15 cellular contexts compared by ENCODE assay signal in the genomic region with DNA sequence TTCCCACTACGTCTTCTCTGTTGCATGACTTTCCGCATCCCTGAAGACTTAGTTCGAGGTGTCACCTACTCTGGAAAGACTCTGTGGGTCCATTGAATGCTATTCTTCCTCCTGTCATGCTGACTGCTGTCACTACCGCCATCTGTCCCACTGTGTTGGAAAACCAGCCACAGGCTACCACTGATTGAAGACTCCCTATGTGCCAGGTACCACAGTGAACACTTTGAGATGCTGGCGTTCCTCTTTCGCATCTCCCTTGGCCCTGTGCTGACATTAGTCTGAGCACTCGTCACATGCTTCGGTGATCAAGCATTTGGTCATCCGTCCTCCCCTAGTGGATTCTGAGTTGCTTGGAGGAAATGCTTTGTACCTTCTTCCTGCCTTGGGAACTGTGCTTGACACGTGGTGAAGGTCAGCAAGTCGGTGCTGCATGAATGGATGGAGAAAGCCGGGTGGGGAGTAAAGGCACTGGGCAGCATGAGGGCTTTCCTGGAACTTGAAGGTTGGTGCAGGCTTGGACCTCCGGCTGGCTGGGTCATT.
"Had no signal": no experiment of that assay in that cellular context is flagged by ENCODE, and none has a peak within 500 bp of the region (broad histone marks: within the 10 kb centered on the region; RNA-seq: fewer than 3 reads in every experiment).

No MANE protein-coding gene starts in this region.

- H3K4me3 Mint-ChIP-seq: activated CD4-positive, alpha-beta memory T cell treated with anti-CD3 and anti-CD28 coated beads for 36 hours; activated naive CD8-positive, alpha-beta T cell treated with anti-CD3 and anti-CD28 coated beads, Interleukin-2, amount 10 ng/mL, durations not matched to agents 7 days and 5 days; activated T-cell treated with anti-CD3 and anti-CD28 coated beads, Interleukin-2, amount 50 U/mL, for 4 hours had no signal

- H3K27ac Mint-ChIP-seq: activated CD4-positive, alpha-beta memory T cell treated with anti-CD3 and anti-CD28 coated beads for 36 hours; activated naive CD8-positive, alpha-beta T cell treated with anti-CD3 and anti-CD28 coated beads, Interleukin-2, amount 10 ng/mL, durations not matched to agents 7 days and 5 days had no signal

- H3K27me3 Mint-ChIP-seq: activated CD4-positive, alpha-beta memory T cell treated with anti-CD3 and anti-CD28 coated beads for 36 hours; activated naive CD8-positive, alpha-beta T cell treated with anti-CD3 and anti-CD28 coated beads, Interleukin-2, amount 10 ng/mL, durations not matched to agents 7 days and 5 days; naive B cell had no signal

- H3K4me1 Mint-ChIP-seq: activated naive CD8-positive, alpha-beta T cell treated with anti-CD3 and anti-CD28 coated beads, Interleukin-2, amount 10 ng/mL, durations not matched to agents 7 days and 5 days had no signal

- H3K36me3 Mint-ChIP-seq: activated naive CD8-positive, alpha-beta T cell treated with anti-CD3 and anti-CD28 coated beads, Interleukin-2, amount 10 ng/mL, durations not matched to agents 7 days and 5 days had no signal

- H3K27ac ChIP-seq: neutrophil, tibial artery, vagina had no signal

- H3K36me3 ChIP-seq: neutrophil, tibial artery, vagina had no signal

- FAIRE-seq: bronchial epithelial cell, frontal cortex, small intestine had no signal

- H3K4me1 ChIP-seq: vagina had no signal

- H3K9me3 ChIP-seq: neutrophil, tibial artery, vagina had no signal

- H3K9me3 Mint-ChIP-seq: activated CD4-positive, alpha-beta memory T cell treated with anti-CD3 and anti-CD28 coated beads for 36 hours; activated naive CD8-positive, alpha-beta T cell treated with anti-CD3 and anti-CD28 coated beads, Interleukin-2, amount 10 ng/mL, durations not matched to agents 7 days and 5 days; activated T-cell treated with anti-CD3 and anti-CD28 coated beads, Interleukin-2, amount 50 U/mL, for 4 hours; naive B cell had no signal

- H3K4me3 ChIP-seq: lung, tibial artery, vagina had no signal

- H3K27me3 ChIP-seq: neutrophil, tibial artery, vagina had no signal

- DNase-seq: activated CD4-positive, alpha-beta memory T cell treated with anti-CD3 and anti-CD28 coated beads for 36 hours; activated gamma-delta T cell treated with Interleukin-2 at 50 U/mL for 16 hours; activated naive CD8-positive, alpha-beta T cell treated with anti-CD3 and anti-CD28 coated beads, Interleukin-2, amount 10 ng/mL, durations not matched to agents 7 days and 5 days; activated T-cell treated with anti-CD3 and anti-CD28 coated beads, Interleukin-2, amount 50 U/mL, for 4 hours; anterior cingulate cortex; naive B cell; posterior cingulate gyrus; right cardiac atrium; small intestine; tibial artery had no signal
